Comparison of ENCODE assay signal across 9 cellular contexts in genomic region chr3:98038876-98039275, GRCh38. TPM values are rescaled to one million over a fixed set of nuclear protein-coding genes. Genes with fewer than 3 reads are reported as not detected.
DNase-seq lines count a peak whose midpoint lies in the region; ATAC-seq and FAIRE-seq lines count a peak whose summit lies in the region.
"Had no signal": no experiment of that assay in that cellular context is flagged by ENCODE, and none has a peak within 500 bp of the region (broad histone marks: within the 10 kb centered on the region; RNA-seq: fewer than 3 reads in every experiment).

No MANE protein-coding gene starts in this region.

- DNase-seq in activated naive CD4-positive, alpha-beta T cell treated with anti-CD3 and anti-CD28 coated beads for 36 hours: no peak
- DNase-seq in activated naive CD4-positive, alpha-beta T cell treated with Interleukin-2 at 50 U/mL for 16 hours: no peak
- no peak for DNase-seq in activated naive CD8-positive, alpha-beta T cell treated with anti-CD3 and anti-CD28 coated beads, Interleukin-2, amount 10 ng/mL, durations not matched to agents 7 days and 5 days
- no peak for DNase-seq in stimulated activated naive B cell treated with anti-CD40 and anti-IgM and Interleukin-4, amounts not matched to agents 10 μg/mL and 1 μg/mL and 100 μg/mL, for 72 hours
- no peak for DNase-seq in RCC 7860 (ENCODE audit: low spot score)
- DNase-seq in D341Med (ENCODE audit: low spot score): no peak

- H3K4me3 Mint-ChIP-seq in activated naive CD4-positive, alpha-beta T cell treated with anti-CD3 and anti-CD28 coated beads for 36 hours: peak overlapping the region; percentile 88
- H3K4me3 Mint-ChIP-seq in activated naive CD8-positive, alpha-beta T cell treated with anti-CD3 and anti-CD28 coated beads, Interleukin-2, amount 10 ng/mL, durations not matched to agents 7 days and 5 days: peak overlapping the region; percentile 87
- H3K4me3 Mint-ChIP-seq in stimulated activated naive B cell treated with anti-CD40 and anti-IgM and Interleukin-4, amounts not matched to agents 10 μg/mL and 1 μg/mL and 100 μg/mL, for 72 hours: peak overlapping the region in 1 of 2 donors; percentile 84

- H3K9me3 Mint-ChIP-seq in activated naive CD4-positive, alpha-beta T cell treated with anti-CD3 and anti-CD28 coated beads for 36 hours: peaks cover 3% of the 10 kb centered on the region
- H3K9me3 Mint-ChIP-seq in activated naive CD8-positive, alpha-beta T cell treated with anti-CD3 and anti-CD28 coated beads, Interleukin-2, amount 10 ng/mL, durations not matched to agents 7 days and 5 days: peaks cover 4% of the 10 kb centered on the region
- peaks cover 3 to 4% of the 10 kb centered on the region in 2 donors for H3K9me3 Mint-ChIP-seq in stimulated activated naive B cell treated with anti-CD40 and anti-IgM and Interleukin-4, amounts not matched to agents 10 μg/mL and 1 μg/mL and 100 μg/mL, for 72 hours

- intact Hi-C loops in activated naive CD4-positive, alpha-beta T cell treated with anti-CD3 and anti-CD28 coated beads for 36 hours (cut with micrococcal nuclease): loop anchor here (1.0 to 10.0 kb wide), 11 partner anchors 149 to 933 kb away; partner anchors contain the start of genes CLDND1, CPOX and DCBLD2

- no peak for FAIRE-seq in RCC 7860 (lab: Jason Lieb, UNC)

- no peak overlapping the region for H3K27ac Mint-ChIP-seq in activated naive CD4-positive, alpha-beta T cell treated with anti-CD3 and anti-CD28 coated beads for 36 hours
- H3K27ac Mint-ChIP-seq in activated naive CD8-positive, alpha-beta T cell treated with anti-CD3 and anti-CD28 coated beads, Interleukin-2, amount 10 ng/mL, durations not matched to agents 7 days and 5 days: peak overlapping the region; percentile 85
- H3K27ac Mint-ChIP-seq in stimulated activated naive B cell treated with anti-CD40 and anti-IgM and Interleukin-4, amounts not matched to agents 10 μg/mL and 1 μg/mL and 100 μg/mL, for 72 hours: peak overlapping the region; percentile 84

- ATAC-seq in HG03095 (IDR thresholded peaks at IDR 0.05; ENCODE audit: unreplicated experiment) (peak; percentile 19), GM19023 (IDR thresholded peaks at IDR 0.05; ENCODE audit: unreplicated experiment) (no peak)
- no peak for ATAC-seq in activated naive CD8-positive, alpha-beta T cell treated with anti-CD3 and anti-CD28 coated beads, Interleukin-2, amount 10 ng/mL, durations not matched to agents 7 days and 5 days (ENCODE audit: low read depth)
- ATAC-seq in stimulated activated naive B cell treated with anti-CD40 and anti-IgM and Interleukin-4, amounts not matched to agents 10 μg/mL and 1 μg/mL and 100 μg/mL, for 72 hours (replicated peaks): no peak

- H3K36me3 Mint-ChIP-seq in activated naive CD4-positive, alpha-beta T cell treated with anti-CD3 and anti-CD28 coated beads for 36 hours (ENCODE audit: low read depth): no peaks in the 10 kb centered on the region
- H3K36me3 Mint-ChIP-seq in activated naive CD8-positive, alpha-beta T cell treated with anti-CD3 and anti-CD28 coated beads, Interleukin-2, amount 10 ng/mL, durations not matched to agents 7 days and 5 days: no peaks in the 10 kb centered on the region
- peaks cover 0 to 3% of the 10 kb centered on the region in 2 donors for H3K36me3 Mint-ChIP-seq in stimulated activated naive B cell treated with anti-CD40 and anti-IgM and Interleukin-4, amounts not matched to agents 10 μg/mL and 1 μg/mL and 100 μg/mL, for 72 hours

- H3K4me1 Mint-ChIP-seq in activated naive CD4-positive, alpha-beta T cell treated with anti-CD3 and anti-CD28 coated beads for 36 hours (ENCODE audit: low read depth): peaks cover 6% of the 10 kb centered on the region
- H3K4me1 Mint-ChIP-seq in activated naive CD8-positive, alpha-beta T cell treated with anti-CD3 and anti-CD28 coated beads, Interleukin-2, amount 10 ng/mL, durations not matched to agents 7 days and 5 days: peaks cover 5% of the 10 kb centered on the region
- H3K4me1 Mint-ChIP-seq in stimulated activated naive B cell treated with anti-CD40 and anti-IgM and Interleukin-4, amounts not matched to agents 10 μg/mL and 1 μg/mL and 100 μg/mL, for 72 hours: peaks cover 3 to 7% of the 10 kb centered on the region in 2 donors

- CTCF ChIA-PET in activated naive CD4-positive, alpha-beta T cell treated with anti-CD3 and anti-CD28 coated beads for 36 hours (lab: Charles Lee): interaction anchor here (0.6 to 5.8 kb wide), 15 partner anchors 8 to 559 kb away, joined by 3 to 51 read pairs (median 4); partner anchors contain the start of gene CRYBG3

- POLR2A ChIA-PET in activated naive CD8-positive, alpha-beta T cell treated with anti-CD3 and anti-CD28 coated beads, Interleukin-2, amount 10 ng/mL, durations not matched to agents 7 days and 5 days (lab: Charles Lee): interaction anchor here (1.0 kb wide), 1 partner anchor 484 kb away, joined by 3 read pairs; the partner anchor contains the start of gene CLDND1

- no peaks in the 10 kb centered on the region for H3K27me3 Mint-ChIP-seq in activated naive CD4-positive, alpha-beta T cell treated with anti-CD3 and anti-CD28 coated beads for 36 hours (ENCODE audit: low read depth)
- H3K27me3 Mint-ChIP-seq in activated naive CD8-positive, alpha-beta T cell treated with anti-CD3 and anti-CD28 coated beads, Interleukin-2, amount 10 ng/mL, durations not matched to agents 7 days and 5 days: peaks cover 49% of the 10 kb centered on the region
- peaks cover 3 to 29% of the 10 kb centered on the region in 2 donors for H3K27me3 Mint-ChIP-seq in stimulated activated naive B cell treated with anti-CD40 and anti-IgM and Interleukin-4, amounts not matched to agents 10 μg/mL and 1 μg/mL and 100 μg/mL, for 72 hours

RNA-seq across cellular contexts. Expression of gene GABRR3, which starts 3.8 kb away (rescaled TPM):
- total RNA-seq in activated naive CD4-positive, alpha-beta T cell treated with anti-CD3 and anti-CD28 coated beads for 36 hours: not detected
- total RNA-seq in activated naive CD8-positive, alpha-beta T cell treated with anti-CD3 and anti-CD28 coated beads, Interleukin-2, amount 10 ng/mL, durations not matched to agents 7 days and 5 days: not detected
- total RNA-seq: liver had no signal

RNA-seq across cellular contexts. Expression of gene OR5AC2, which starts 48.1 kb away (rescaled TPM):
- not detected for total RNA-seq in activated naive CD4-positive, alpha-beta T cell treated with anti-CD3 and anti-CD28 coated beads for 36 hours
- total RNA-seq in activated naive CD8-positive, alpha-beta T cell treated with anti-CD3 and anti-CD28 coated beads, Interleukin-2, amount 10 ng/mL, durations not matched to agents 7 days and 5 days: not detected
- total RNA-seq: liver had no signal
